In genomic region chr14:87131879-87132278, GRCh38 we compare ENCODE assay signal across 14 cellular contexts.
DNase-seq lines count a peak whose midpoint lies in the region; ATAC-seq and TF ChIP-seq lines count a peak whose summit lies in the region.
"Had no signal": no experiment of that assay in that cellular context is flagged by ENCODE, and none has a peak within 500 bp of the region (broad histone marks: within the 10 kb centered on the region; RNA-seq: fewer than 3 reads in every experiment).

No MANE protein-coding gene starts in this region.

- H3K27me3 ChIP-seq in gastroesophageal sphincter (no peaks in the 10 kb centered on the region), smooth muscle cell (ENCODE audit: low read depth) (no peaks in the 10 kb centered on the region), endodermal cell (ENCODE audit: control insufficient read depth, insufficient read depth, low read length, poor library complexity, severe bottlenecking) (no peaks in the 10 kb centered on the region), brain microvascular endothelial cell (replicated peaks) (no peaks in the 10 kb centered on the region), upper lobe of right lung (no peaks in the 10 kb centered on the region)

- peak overlapping the region; percentile 16 for H3K9ac ChIP-seq in smooth muscle cell (ENCODE audit: low read depth)
- H3K9ac ChIP-seq in endodermal cell (ENCODE audit: extremely low read depth, low read length, poor library complexity, severe bottlenecking): no peak overlapping the region

- H3F3A ChIP-seq in smooth muscle cell (ENCODE audit: low read depth): no peaks in the 10 kb centered on the region

- no peaks in the 10 kb centered on the region for H3K4me1 ChIP-seq in gastroesophageal sphincter
- no peaks in the 10 kb centered on the region for H3K4me1 ChIP-seq in smooth muscle cell (ENCODE audit: low read depth)
- H3K4me1 ChIP-seq in endodermal cell (ENCODE audit: control insufficient read depth, insufficient read depth, low read length): no peaks in the 10 kb centered on the region
- H3K4me1 ChIP-seq in upper lobe of right lung: no peaks in the 10 kb centered on the region

- TF ChIP-seq EP300 in gastroesophageal sphincter (IDR thresholded peaks at IDR 0.05): no peak

- no peaks in the 10 kb centered on the region for H3K36me3 Mint-ChIP-seq in endodermal cell (ENCODE audit: low read depth)
- H3K36me3 Mint-ChIP-seq: naive thymus-derived CD4-positive, alpha-beta T cell had no signal

- no peaks in the 10 kb centered on the region for H4K20me1 ChIP-seq in smooth muscle cell (ENCODE audit: low read depth)

- H3K27ac Mint-ChIP-seq in endodermal cell: no peak overlapping the region
- H3K27ac Mint-ChIP-seq: naive thymus-derived CD4-positive, alpha-beta T cell had no signal

- ATAC-seq in gastroesophageal sphincter (peak; percentile 51), HG03097 (IDR thresholded peaks at IDR 0.05; ENCODE audit: low FRiP score, unreplicated experiment) (no peak), upper lobe of right lung (no peak)
- ATAC-seq: naive thymus-derived CD4-positive, alpha-beta T cell had no signal

- H3K9me3 ChIP-seq in gastroesophageal sphincter (no peaks in the 10 kb centered on the region), smooth muscle cell (replicated peaks; ENCODE audit: low read depth) (no peaks in the 10 kb centered on the region), endodermal cell (ENCODE audit: control insufficient read depth, low read length) (no peaks in the 10 kb centered on the region), upper lobe of right lung (no peaks in the 10 kb centered on the region)

- no peaks in the 10 kb centered on the region for H3K79me2 ChIP-seq in smooth muscle cell (ENCODE audit: low read depth)

- no peaks in the 10 kb centered on the region for H3K36me3 ChIP-seq in gastroesophageal sphincter
- no peaks in the 10 kb centered on the region for H3K36me3 ChIP-seq in smooth muscle cell (ENCODE audit: low read depth)
- no peaks in the 10 kb centered on the region for H3K36me3 ChIP-seq in endodermal cell (ENCODE audit: control insufficient read depth, insufficient read depth, low read length)
- H3K36me3 ChIP-seq in brain microvascular endothelial cell (replicated peaks): no peaks in the 10 kb centered on the region
- H3K36me3 ChIP-seq in upper lobe of right lung: no peaks in the 10 kb centered on the region

- H3K9me3 Mint-ChIP-seq in endodermal cell: no peaks in the 10 kb centered on the region

- no peaks in the 10 kb centered on the region for H3K4me1 Mint-ChIP-seq in endodermal cell
- H3K4me1 Mint-ChIP-seq: naive thymus-derived CD4-positive, alpha-beta T cell had no signal

- WGBS in gastroesophageal sphincter (ENCODE audit: low coverage in 1 of 2), 2 donors: 34 to 52% methylated on average over 5 of the region's 5 CpGs
- 56% methylated on average over 5 of the region's 5 CpGs for WGBS in smooth muscle cell (ENCODE audit: low lambda C conversion rate)
- WGBS in endodermal cell (ENCODE audit: insufficient coverage in 1 of 2, insufficient read length in 1 of 2), 2 experiments: 81 to 88% methylated on average over 5 of the region's 5 CpGs

- TF ChIP-seq CTCF in gastroesophageal sphincter (IDR thresholded peaks at IDR 0.05) (no peak), smooth muscle cell (IDR thresholded peaks at IDR 0.05; ENCODE audit: borderline replicate concordance, insufficient read depth, poor library complexity, severe bottlenecking) (no peak), endodermal cell (conservative IDR thresholded peaks at IDR 0.05) (no peak), brain microvascular endothelial cell (IDR thresholded peaks at IDR 0.05; ENCODE audit: low read depth, low read length, missing control alignments) (no peak), upper lobe of right lung (IDR thresholded peaks at IDR 0.05) (no peak)

- peak in 2 of 3 experiments; percentile 73 to 85 for DNase-seq in NCI-H1417 (lab: John Stamatoyannopoulos, UW)
- DNase-seq in OCI-M1 (lab: John Stamatoyannopoulos, UW): peak; percentile 41
- no peak for DNase-seq in smooth muscle cell (lab: John Stamatoyannopoulos, UW; ENCODE audit: unreplicated experiment)
- DNase-seq in endodermal cell: no peak
- no peak for DNase-seq in brain microvascular endothelial cell
- no peak for DNase-seq in upper lobe of right lung
- DNase-seq: activated CD4-positive, alpha-beta T cell treated with anti-CD3 and anti-CD28 coated beads for 48 hours; activated naive CD4-positive, alpha-beta T cell; cortex of kidney; naive thymus-derived CD4-positive, alpha-beta T cell; NCI-H187 treated with DMSO at 0.1 percent for 48 hours had no signal

- H3K27me3 Mint-ChIP-seq in endodermal cell (ENCODE audit: insufficient read depth): peaks cover 1% of the 10 kb centered on the region
- H3K27me3 Mint-ChIP-seq: naive thymus-derived CD4-positive, alpha-beta T cell had no signal

- no peak overlapping the region for H3K4me3 ChIP-seq in gastroesophageal sphincter
- H3K4me3 ChIP-seq in smooth muscle cell: no peak overlapping the region
- H3K4me3 ChIP-seq in endodermal cell (ENCODE audit: low read length): no peak overlapping the region
- no peak overlapping the region for H3K4me3 ChIP-seq in brain microvascular endothelial cell (ENCODE audit: low read depth, low read length)
- no peak overlapping the region for H3K4me3 ChIP-seq in upper lobe of right lung
- H3K4me3 ChIP-seq: SK-N-MC had no signal

- intact Hi-C loops in upper lobe of right lung (cut with DNase I): no loop called here

- H3K4me2 ChIP-seq in smooth muscle cell: no peak overlapping the region

- H2AFZ ChIP-seq in smooth muscle cell (ENCODE audit: low read depth): no peak overlapping the region

- TF ChIP-seq POLR2A in gastroesophageal sphincter (IDR thresholded peaks at IDR 0.05): no peak

- no peak overlapping the region for H3K4me3 Mint-ChIP-seq in endodermal cell
- H3K4me3 Mint-ChIP-seq: naive thymus-derived CD4-positive, alpha-beta T cell had no signal

- in situ Hi-C loops in brain microvascular endothelial cell (cut with HindIII; ENCODE audit: low pct_ligation_motif_present, low sequenced_read_pairs): no loop called here

- no peak overlapping the region for H3K27ac ChIP-seq in gastroesophageal sphincter
- H3K27ac ChIP-seq in smooth muscle cell (ENCODE audit: low read depth): peak overlapping the region; percentile 93
- no peak overlapping the region for H3K27ac ChIP-seq in endodermal cell (ENCODE audit: low read depth, low read length)
- H3K27ac ChIP-seq in brain microvascular endothelial cell: no peak overlapping the region
- H3K27ac ChIP-seq in upper lobe of right lung: no peak overlapping the region
- H3K27ac ChIP-seq: SK-N-MC had no signal

Comparison
In these comparisons a context has a peak if more than half of its experiments do, and no peak if none do; other contexts are left out.
1. DNase-seq: peak in NCI-H1417 (2 of 3) and OCI-M1 (single experiment); none in smooth muscle cell (single experiment), endodermal cell (single experiment), brain microvascular endothelial cell (single experiment) and upper lobe of right lung (single experiment).